ENCODE assay signal across 8 cellular contexts in genomic region chr3:25033407-25034029, GRCh38.
DNase-seq lines count a peak whose midpoint lies in the region; ATAC-seq and TF ChIP-seq lines count a peak whose summit lies in the region.

No MANE protein-coding gene starts in this region.

- H3K36me3 ChIP-seq in Caco-2 (ENCODE audit: control insufficient read depth, insufficient read depth, low read length) (no peaks in the 10 kb centered on the region), brain microvascular endothelial cell (replicated peaks) (no peaks in the 10 kb centered on the region)

- H3K27ac ChIP-seq in brain microvascular endothelial cell, result no peak overlapping the region

- POLR2A ChIA-PET in Caco-2 (lab: Charles Lee), result interaction anchor here (0.6 kb wide), 1 partner anchor 473 kb away, joined by 4 read pairs; no protein-coding TSS in a partner anchor

- TF ChIP-seq CTCF in Caco-2 (IDR thresholded peaks at IDR 0.05; ENCODE audit: insufficient read depth in 1 of 2, low read depth in 1 of 2, low read length in 1 of 2, severe bottlenecking in 1 of 2, unreplicated experiment in 1 of 2) (peak; percentile 60 to 71), brain microvascular endothelial cell (IDR thresholded peaks at IDR 0.05; ENCODE audit: low read depth, low read length, missing control alignments) (peak; percentile 75)

- H3K4me1 ChIP-seq in Caco-2, result no peaks in the 10 kb centered on the region

- DNase-seq in Caco-2 (peak; percentile 46 to 64), NCI-H524 (lab: John Stamatoyannopoulos, UW) (peak; percentile 70 to 72), brain microvascular endothelial cell (no peak), kidney tubule cell (ENCODE audit: low spot score) (peak; percentile 64), cortex of kidney (lab: John Stamatoyannopoulos, UW) (no peak)
- no peak for DNase-seq in activated T-cell treated with anti-CD3 and anti-CD28 coated beads, Interleukin-2, amount 50 U/mL, for 4 hours

- no peaks in the 10 kb centered on the region for H3K4me1 Mint-ChIP-seq in Caco-2 (ENCODE audit: low read depth, unreplicated experiment)
- no peaks in the 10 kb centered on the region for H3K4me1 Mint-ChIP-seq in activated T-cell treated with anti-CD3 and anti-CD28 coated beads, Interleukin-2, amount 50 U/mL, for 4 hours (ENCODE audit: low read depth)

- no peaks in the 10 kb centered on the region for H3K9me3 ChIP-seq in Caco-2

- no peak overlapping the region for H3K4me3 Mint-ChIP-seq in Caco-2 (ENCODE audit: unreplicated experiment)
- H3K4me3 Mint-ChIP-seq in activated T-cell treated with anti-CD3 and anti-CD28 coated beads, Interleukin-2, amount 50 U/mL, for 4 hours, result no peak overlapping the region

- H3K36me3 Mint-ChIP-seq in Caco-2 (ENCODE audit: insufficient read depth, unreplicated experiment), result no peaks in the 10 kb centered on the region
- H3K36me3 Mint-ChIP-seq in activated T-cell treated with anti-CD3 and anti-CD28 coated beads, Interleukin-2, amount 50 U/mL, for 4 hours (ENCODE audit: insufficient read depth), result no peaks in the 10 kb centered on the region

- intact Hi-C loops in Caco-2 (cut with micrococcal nuclease; ENCODE audit: unreplicated experiment), result loop anchor here (2.0 kb wide), 1 partner anchor 261 kb away; no protein-coding TSS in a partner anchor

- CTCF ChIA-PET in Caco-2 (lab: Charles Lee), result interaction anchor here (0.6 to 1.5 kb wide), 7 partner anchors 9 to 473 kb away, joined by 3 to 8 read pairs (median 3); no protein-coding TSS in a partner anchor

- ATAC-seq in GM18861 (IDR thresholded peaks at IDR 0.05; ENCODE audit: unreplicated experiment), result peak; percentile 91
- peak; percentile 77 for ATAC-seq in HG03045 (IDR thresholded peaks at IDR 0.05; ENCODE audit: unreplicated experiment)
- ATAC-seq in activated T-cell treated with anti-CD3 and anti-CD28 coated beads, Interleukin-2, amount 50 U/mL, for 4 hours, result no peak

- BruUV-seq in Caco-2 (replicated peaks; lab: Mats Ljungman, UMichigan), result no TSS peak

- in situ Hi-C loops in brain microvascular endothelial cell (cut with HindIII; ENCODE audit: low pct_ligation_motif_present, low sequenced_read_pairs), result no loop called here

- no peak overlapping the region for H3K4me3 ChIP-seq in Caco-2 (ENCODE audit: low read depth, low read length)
- H3K4me3 ChIP-seq in brain microvascular endothelial cell (ENCODE audit: low read depth, low read length), result no peak overlapping the region

- peaks cover 3% of the 10 kb centered on the region for H3K27me3 Mint-ChIP-seq in Caco-2 (ENCODE audit: insufficient read depth, unreplicated experiment)
- H3K27me3 Mint-ChIP-seq in activated T-cell treated with anti-CD3 and anti-CD28 coated beads, Interleukin-2, amount 50 U/mL, for 4 hours (ENCODE audit: low read depth), result no peaks in the 10 kb centered on the region

- H3K9me3 Mint-ChIP-seq in Caco-2 (ENCODE audit: unreplicated experiment), result no peaks in the 10 kb centered on the region
- H3K9me3 Mint-ChIP-seq in activated T-cell treated with anti-CD3 and anti-CD28 coated beads, Interleukin-2, amount 50 U/mL, for 4 hours, result no peaks in the 10 kb centered on the region

- H3K27me3 ChIP-seq in Caco-2 (replicated peaks; ENCODE audit: control insufficient read depth, insufficient read depth, low read length), result no peaks in the 10 kb centered on the region
- no peaks in the 10 kb centered on the region for H3K27me3 ChIP-seq in brain microvascular endothelial cell (replicated peaks)

- H3K27ac Mint-ChIP-seq in Caco-2 (ENCODE audit: unreplicated experiment), result no peak overlapping the region

Comparison
In these comparisons a context has a peak if more than half of its experiments do, and no peak if none do; other contexts are left out.
1. DNase-seq: peak in Caco-2 (2 of 2), NCI-H524 (2 of 2) and kidney tubule cell (single experiment); none in brain microvascular endothelial cell (single experiment), cortex of kidney (single experiment) and activated T-cell treated with anti-CD3 and anti-CD28 coated beads, Interleukin-2, amount 50 U/mL, for 4 hours (single experiment).
2. ATAC-seq: peak in GM18861 (single experiment) and HG03045 (single experiment); none in activated T-cell treated with anti-CD3 and anti-CD28 coated beads, Interleukin-2, amount 50 U/mL, for 4 hours (0 of 2).